ENCODE assay signal across 26 cellular contexts in the genomic region with DNA sequence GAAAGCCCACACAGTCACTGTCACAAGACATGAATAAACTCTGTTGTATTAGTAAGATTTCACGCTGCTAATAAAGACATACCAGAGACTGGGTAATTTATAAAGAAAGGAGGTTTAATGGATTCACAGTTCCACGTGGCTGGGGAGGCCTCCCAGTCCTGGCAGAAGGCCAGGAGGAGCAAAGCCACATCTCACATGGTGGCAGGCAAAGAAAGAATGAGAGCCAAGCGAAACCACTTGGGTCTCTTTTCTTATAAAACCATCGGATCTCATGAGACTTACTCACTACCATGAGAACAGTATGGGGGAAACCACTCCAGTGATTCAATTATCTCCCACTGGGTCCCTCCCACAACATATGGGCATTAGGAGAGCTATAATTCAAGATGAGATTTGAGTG.
"Had no signal": no experiment of that assay in that cellular context is flagged by ENCODE, and none has a peak within 500 bp of the region (broad histone marks: within the 10 kb centered on the region; RNA-seq: fewer than 3 reads in every experiment).

No MANE protein-coding gene starts in this region.

- H3K4me3 ChIP-seq: breast epithelium, colonic mucosa, esophagus muscularis mucosa, heart right ventricle, prostate gland, spleen, thyroid gland, upper lobe of right lung had no signal

- H3K27me3 Mint-ChIP-seq: activated CD4-positive, alpha-beta T cell treated with anti-CD3 and anti-CD28 coated beads, Interleukin-2, amount 10 ng/mL, durations not matched to agents 7 days and 5 days; activated CD8-positive, alpha-beta memory T cell treated with anti-CD3 and anti-CD28 coated beads, Interleukin-2, amount 10 ng/mL, durations not matched to agents 7 days and 5 days; activated naive CD4-positive, alpha-beta T cell treated with anti-CD3 and anti-CD28 coated beads, Interleukin-2, amount 50 U/mL, for 24 hours; central memory CD8-positive, alpha-beta T cell; natural killer cell treated with Interleukin-12 subunit alpha and Interleukin-12 subunit beta and Interleukin-15 and Interleukin-18, amount 100 ng/mL, for 72 hours; stimulated activated naive CD8-positive, alpha-beta T cell treated with anti-CD3 and anti-CD28 coated beads, Interleukin-15, Interleukin-2, amounts not matched to agents 100 ng/mL and 50 ng/mL, for 24 hours had no signal

- H3K4me3 Mint-ChIP-seq: activated CD4-positive, alpha-beta T cell treated with anti-CD3 and anti-CD28 coated beads, Interleukin-2, amount 10 ng/mL, durations not matched to agents 7 days and 5 days; activated CD8-positive, alpha-beta memory T cell treated with anti-CD3 and anti-CD28 coated beads, Interleukin-2, amount 10 ng/mL, durations not matched to agents 7 days and 5 days; activated CD8-positive, alpha-beta T cell treated with anti-CD3 and anti-CD28 coated beads for 36 hours; activated naive CD4-positive, alpha-beta T cell treated with anti-CD3 and anti-CD28 coated beads, Interleukin-2, amount 50 U/mL, for 24 hours; activated T-helper 1 cell treated with anti-CD3 and anti-CD28 coated beads, Interleukin-12 subunit alpha, Interleukin-12 subunit beta, Interleukin-2, Interleukin-4 antibody, amounts not matched to agents 30 ng/mL and 10 ng/mL and 1 ng/mL, durations not matched to agents 14 hours and 24 hours and 36 hours; central memory CD8-positive, alpha-beta T cell; natural killer cell treated with Interleukin-12 subunit alpha and Interleukin-12 subunit beta and Interleukin-15 and Interleukin-18, amount 100 ng/mL, for 72 hours; stimulated activated naive CD8-positive, alpha-beta T cell treated with anti-CD3 and anti-CD28 coated beads, Interleukin-15, Interleukin-2, amounts not matched to agents 100 ng/mL and 50 ng/mL, for 24 hours; T-helper 17 cell had no signal

- ATAC-seq: activated CD8-positive, alpha-beta memory T cell treated with anti-CD3 and anti-CD28 coated beads, Interleukin-2, amount 10 ng/mL, durations not matched to agents 7 days and 5 days; activated CD8-positive, alpha-beta T cell treated with anti-CD3 and anti-CD28 coated beads for 36 hours; heart right ventricle; left cardiac atrium; natural killer cell treated with Interleukin-12 subunit alpha and Interleukin-12 subunit beta and Interleukin-15 and Interleukin-18, amount 100 ng/mL, for 72 hours; T-helper 17 cell; upper lobe of right lung had no signal

- H3K4me1 Mint-ChIP-seq: activated CD4-positive, alpha-beta T cell treated with anti-CD3 and anti-CD28 coated beads, Interleukin-2, amount 10 ng/mL, durations not matched to agents 7 days and 5 days; activated CD8-positive, alpha-beta memory T cell treated with anti-CD3 and anti-CD28 coated beads, Interleukin-2, amount 10 ng/mL, durations not matched to agents 7 days and 5 days; activated naive CD4-positive, alpha-beta T cell treated with anti-CD3 and anti-CD28 coated beads, Interleukin-2, amount 50 U/mL, for 24 hours; central memory CD8-positive, alpha-beta T cell; T-helper 17 cell had no signal

- H3K27ac Mint-ChIP-seq: activated CD4-positive, alpha-beta T cell treated with anti-CD3 and anti-CD28 coated beads, Interleukin-2, amount 10 ng/mL, durations not matched to agents 7 days and 5 days; activated CD8-positive, alpha-beta memory T cell treated with anti-CD3 and anti-CD28 coated beads, Interleukin-2, amount 10 ng/mL, durations not matched to agents 7 days and 5 days; activated CD8-positive, alpha-beta T cell treated with anti-CD3 and anti-CD28 coated beads for 36 hours; activated naive CD4-positive, alpha-beta T cell treated with anti-CD3 and anti-CD28 coated beads, Interleukin-2, amount 50 U/mL, for 24 hours; activated T-helper 1 cell treated with anti-CD3 and anti-CD28 coated beads, Interleukin-12 subunit alpha, Interleukin-12 subunit beta, Interleukin-2, Interleukin-4 antibody, amounts not matched to agents 30 ng/mL and 10 ng/mL and 1 ng/mL, durations not matched to agents 14 hours and 24 hours and 36 hours; natural killer cell treated with Interleukin-12 subunit alpha and Interleukin-12 subunit beta and Interleukin-15 and Interleukin-18, amount 100 ng/mL, for 72 hours; stimulated activated naive CD8-positive, alpha-beta T cell treated with anti-CD3 and anti-CD28 coated beads, Interleukin-15, Interleukin-2, amounts not matched to agents 100 ng/mL and 50 ng/mL, for 24 hours; T-helper 17 cell had no signal

- H3K36me3 Mint-ChIP-seq: activated CD8-positive, alpha-beta memory T cell treated with anti-CD3 and anti-CD28 coated beads, Interleukin-2, amount 10 ng/mL, durations not matched to agents 7 days and 5 days; activated naive CD4-positive, alpha-beta T cell treated with anti-CD3 and anti-CD28 coated beads, Interleukin-2, amount 50 U/mL, for 24 hours had no signal

- DNase-seq: activated CD4-positive, alpha-beta T cell treated with anti-CD3 and anti-CD28 coated beads, Interleukin-2, amount 10 ng/mL, durations not matched to agents 7 days and 5 days; activated CD4-positive, CD25-positive, alpha-beta regulatory T cell treated with anti-CD3 and anti-CD28 coated beads, Interleukin-2, amount 50 U/mL, for 72 hours; activated CD8-positive, alpha-beta memory T cell treated with anti-CD3 and anti-CD28 coated beads, Interleukin-2, amount 10 ng/mL, durations not matched to agents 7 days and 5 days; activated CD8-positive, alpha-beta T cell treated with anti-CD3 and anti-CD28 coated beads for 36 hours; activated gamma-delta T cell; activated T-cell treated with anti-CD3 and anti-CD28 coated beads for 4 hours; aorta; colonic mucosa; heart right ventricle; islet precursor cell; left cardiac atrium; midbrain; spleen; stimulated activated CD4-positive, alpha-beta T cell treated with anti-CD3 and anti-CD28 coated beads, Interleukin-4, amount 100 ng/mL, for 24 hours; substantia nigra; T-helper 17 cell; thyroid gland; upper lobe of right lung had no signal
